22 cellular contexts compared by ENCODE assay signal in genomic region chr2:129464631-129465030, GRCh38.
"Had no signal": no experiment of that assay in that cellular context is flagged by ENCODE, and none has a peak within 500 bp of the region (broad histone marks: within the 10 kb centered on the region; RNA-seq: fewer than 3 reads in every experiment).

No MANE protein-coding gene starts in this region.

- H3K36me3 Mint-ChIP-seq: mesothelial cell of epicardium; naive B cell; natural killer cell; stimulated activated effector memory CD8-positive, alpha-beta T cell treated with anti-CD3 and anti-CD28 coated beads, Interleukin-12 subunit alpha, Interleukin-12 subunit beta, amount 100 ng/mL, for 72 hours; type B pancreatic cell had no signal

- H3K27me3 ChIP-seq: heart left ventricle, pancreas, tibial nerve, vagina had no signal

- H3K4me1 Mint-ChIP-seq: mesothelial cell of epicardium; natural killer cell; stimulated activated effector memory CD8-positive, alpha-beta T cell treated with anti-CD3 and anti-CD28 coated beads, Interleukin-12 subunit alpha, Interleukin-12 subunit beta, amount 100 ng/mL, for 72 hours had no signal

- H3K4me1 ChIP-seq: heart left ventricle, left ventricle myocardium inferior, pancreas, prostate gland, tibial nerve, vagina had no signal

- H3K27me3 Mint-ChIP-seq: stimulated activated naive CD8-positive, alpha-beta T cell treated with anti-CD3 and anti-CD28 coated beads, Interleukin-15, Interleukin-2, amounts not matched to agents 100 ng/mL and 50 ng/mL, for 24 hours had no signal

- H3K27ac Mint-ChIP-seq: mesothelial cell of epicardium; naive B cell; natural killer cell; stimulated activated effector memory CD8-positive, alpha-beta T cell treated with anti-CD3 and anti-CD28 coated beads, Interleukin-12 subunit alpha, Interleukin-12 subunit beta, amount 100 ng/mL, for 72 hours; stimulated activated naive CD8-positive, alpha-beta T cell treated with anti-CD3 and anti-CD28 coated beads, Interleukin-15, Interleukin-2, amounts not matched to agents 100 ng/mL and 50 ng/mL, for 24 hours; type B pancreatic cell had no signal

- DNase-seq: heart left ventricle; islet precursor cell; left ventricle myocardium inferior; mesendoderm; naive B cell; natural killer cell; pancreas; retina; right cardiac atrium; stimulated activated CD4-positive, alpha-beta T cell treated with anti-CD3 and anti-CD28 coated beads, Interleukin-12 subunit alpha, Interleukin-12 subunit beta, amount 100 ng/mL, for 4 hours; stimulated activated CD4-positive, alpha-beta T cell treated with anti-CD3 and anti-CD28 coated beads, Interleukin-15, amount 100 ng/mL, for 24 hours; stimulated activated CD4-positive, alpha-beta T cell treated with anti-CD3 and anti-CD28 coated beads, Interleukin-2, amount 100 ng/mL, for 24 hours; stimulated activated CD4-positive, alpha-beta T cell treated with anti-CD3 and anti-CD28 coated beads, Interleukin-4, amount 100 ng/mL, for 1 hour had no signal

- FAIRE-seq: pancreas had no signal

- H3K9me3 Mint-ChIP-seq: mesothelial cell of epicardium; naive B cell; natural killer cell; stimulated activated naive CD8-positive, alpha-beta T cell treated with anti-CD3 and anti-CD28 coated beads, Interleukin-15, Interleukin-2, amounts not matched to agents 100 ng/mL and 50 ng/mL, for 24 hours; type B pancreatic cell had no signal

- H3K27ac ChIP-seq: heart left ventricle, left ventricle myocardium inferior, pancreas, prostate gland, tibial nerve, vagina had no signal

- H3K4me3 ChIP-seq: heart left ventricle, left ventricle myocardium inferior, lung, pancreas, prostate gland, skin epidermis, tibial nerve, vagina had no signal

- H3K9me3 ChIP-seq: heart left ventricle, left ventricle myocardium inferior, pancreas, prostate gland, tibial nerve, vagina had no signal

- H3K4me3 Mint-ChIP-seq: mesothelial cell of epicardium; naive B cell; natural killer cell; stimulated activated effector memory CD8-positive, alpha-beta T cell treated with anti-CD3 and anti-CD28 coated beads, Interleukin-12 subunit alpha, Interleukin-12 subunit beta, amount 100 ng/mL, for 72 hours; stimulated activated naive CD8-positive, alpha-beta T cell treated with anti-CD3 and anti-CD28 coated beads, Interleukin-15, Interleukin-2, amounts not matched to agents 100 ng/mL and 50 ng/mL, for 24 hours; type B pancreatic cell had no signal

- H3K36me3 ChIP-seq: heart left ventricle, left ventricle myocardium inferior, pancreas, prostate gland, tibial nerve, vagina had no signal

- ATAC-seq: heart left ventricle; natural killer cell; pancreas; stimulated activated effector memory CD8-positive, alpha-beta T cell treated with anti-CD3 and anti-CD28 coated beads, Interleukin-12 subunit alpha, Interleukin-12 subunit beta, amount 100 ng/mL, for 72 hours had no signal
